In genomic region chr2:217922101-217923006, GRCh38 we compare ENCODE assay signal across 12 cellular contexts.
DNase-seq lines count a peak whose midpoint lies in the region; ATAC-seq and TF ChIP-seq lines count a peak whose summit lies in the region.
"Had no signal": no experiment of that assay in that cellular context is flagged by ENCODE, and none has a peak within 500 bp of the region (broad histone marks: within the 10 kb centered on the region; RNA-seq: fewer than 3 reads in every experiment).

No MANE protein-coding gene starts in this region.

- no peak overlapping the region for H3K4me2 ChIP-seq in BLaER1

- H3K9ac ChIP-seq in BLaER1 (0 out of 2 replicates have a peak overlapping the region, but pooled peaks have one; percentile 19), skeletal muscle tissue (ENCODE audit: low read depth in 1 of 3, low read length in 3 of 3) (peak overlapping the region; percentile 67 to 82 (median 72))
- H3K9ac ChIP-seq: parathyroid adenoma had no signal

- H3K9me3 ChIP-seq in BLaER1, result no peaks in the 10 kb centered on the region
- no peaks in the 10 kb centered on the region for H3K9me3 ChIP-seq in skeletal muscle tissue (ENCODE audit: control insufficient read depth in 3 of 3, low read length in 3 of 3)

- H3K27ac Mint-ChIP-seq in chondrocyte (ENCODE audit: unreplicated experiment), result peak overlapping the region; percentile 90
- H3K27ac Mint-ChIP-seq: activated CD4-positive, alpha-beta T cell treated with anti-CD3 and anti-CD28 coated beads, Interleukin-2, amount 10 ng/mL, durations not matched to agents 7 days and 5 days had no signal

- H3K4me1 ChIP-seq in BLaER1, result peaks cover 22% of the 10 kb centered on the region
- peaks cover 77 to 83% (median 77%) of the 10 kb centered on the region in 3 donors for H3K4me1 ChIP-seq in skeletal muscle tissue (ENCODE audit: control insufficient read depth in 3 of 3, insufficient read depth in 3 of 3, low read length in 3 of 3)

- no peaks in the 10 kb centered on the region for H3K9me3 Mint-ChIP-seq in chondrocyte (ENCODE audit: low read depth)
- H3K9me3 Mint-ChIP-seq: activated CD4-positive, alpha-beta T cell treated with anti-CD3 and anti-CD28 coated beads, Interleukin-2, amount 10 ng/mL, durations not matched to agents 7 days and 5 days had no signal

- peak; percentile 69 for TF ChIP-seq CTCF in chondrocyte (IDR thresholded peaks at IDR 0.05)

- ATAC-seq in left lobe of liver, result peak; percentile 70

- peak overlapping the region; percentile 48 for H3K4me3 Mint-ChIP-seq in chondrocyte (ENCODE audit: unreplicated experiment)
- H3K4me3 Mint-ChIP-seq: activated CD4-positive, alpha-beta T cell treated with anti-CD3 and anti-CD28 coated beads, Interleukin-2, amount 10 ng/mL, durations not matched to agents 7 days and 5 days had no signal

- H3K27ac ChIP-seq in BLaER1, result no peak overlapping the region
- H3K27ac ChIP-seq in skeletal muscle tissue (ENCODE audit: low read depth, low read length), result peak overlapping the region; percentile 92
- H3K27ac ChIP-seq: parathyroid adenoma had no signal

- H3K4me3 ChIP-seq in BLaER1, result no peak overlapping the region
- peak overlapping the region in 2 of 3 donors; percentile 22 to 25 for H3K4me3 ChIP-seq in skeletal muscle tissue (ENCODE audit: low read length in 3 of 3)

- peaks cover 3% of the 10 kb centered on the region for H3K36me3 Mint-ChIP-seq in chondrocyte (ENCODE audit: low read depth)

- H3K36me3 ChIP-seq in BLaER1 (peaks cover 25% of the 10 kb centered on the region; the same call in 1 of the 2 replicates), skeletal muscle tissue (ENCODE audit: control insufficient read depth in 3 of 3, insufficient read depth in 3 of 3, low read length in 3 of 3) (peaks cover 0 to 14% (median 10%) of the 10 kb centered on the region in 3 donors)

- peaks cover 97% of the 10 kb centered on the region for H3K4me1 Mint-ChIP-seq in chondrocyte (ENCODE audit: low read depth)
- H3K4me1 Mint-ChIP-seq: activated CD4-positive, alpha-beta T cell treated with anti-CD3 and anti-CD28 coated beads, Interleukin-2, amount 10 ng/mL, durations not matched to agents 7 days and 5 days had no signal

- no peak for DNase-seq in chondrocyte (ENCODE audit: low spot score)
- DNase-seq in left lobe of liver (ENCODE audit: low spot score), result peak; percentile 59
- DNase-seq in NCI-H187 treated with DMSO at 0.1 percent for 48 hours (lab: John Stamatoyannopoulos, UW), result no peak
- DNase-seq in NCI-H526 (lab: John Stamatoyannopoulos, UW), result no peak
- DNase-seq in NCI-H2081 (lab: John Stamatoyannopoulos, UW), result no peak
- no peak for DNase-seq in T-helper 1 cell
- DNase-seq: activated CD4-positive, alpha-beta T cell treated with anti-CD3 and anti-CD28 coated beads, Interleukin-2, amount 10 ng/mL, durations not matched to agents 7 days and 5 days; MM.1S; OCI-M1 had no signal

- H4K20me1 ChIP-seq in BLaER1, result peaks cover 98% of the 10 kb centered on the region

- H3K27me3 Mint-ChIP-seq in chondrocyte (ENCODE audit: low read depth), result no peaks in the 10 kb centered on the region

- H3K27me3 ChIP-seq in BLaER1, result no peaks in the 10 kb centered on the region
- no peaks in the 10 kb centered on the region for H3K27me3 ChIP-seq in skeletal muscle tissue (ENCODE audit: control insufficient read depth in 3 of 3, insufficient read depth in 3 of 3, low read length in 3 of 3)
